30 cellular contexts compared by ENCODE assay signal in genomic region chr15:60767134-60767824, GRCh38.
"Had no signal": no experiment of that assay in that cellular context is flagged by ENCODE, and none has a peak within 500 bp of the region (broad histone marks: within the 10 kb centered on the region; RNA-seq: fewer than 3 reads in every experiment).

No MANE protein-coding gene starts in this region.

- FAIRE-seq: endometrium had no signal

- H3K4me1 ChIP-seq: ascending aorta, breast epithelium, colonic mucosa had no signal

- H3K36me3 ChIP-seq: ascending aorta, breast epithelium, cardiac muscle cell, colonic mucosa, esophagus squamous epithelium, gastroesophageal sphincter, heart right ventricle had no signal

- H3K27me3 ChIP-seq: ascending aorta, breast epithelium, colonic mucosa, esophagus squamous epithelium, gastroesophageal sphincter, heart right ventricle had no signal

- H3K4me3 ChIP-seq: ascending aorta, breast epithelium, cardiac muscle cell, colonic mucosa, esophagus squamous epithelium, gastroesophageal sphincter, heart right ventricle had no signal

- H3K9me3 ChIP-seq: ascending aorta, breast epithelium, colonic mucosa, esophagus squamous epithelium had no signal

- H3K4me1 Mint-ChIP-seq: activated CD8-positive, alpha-beta memory T cell treated with anti-CD3 and anti-CD28 coated beads, Interleukin-2, amount 10 ng/mL, durations not matched to agents 7 days and 5 days; activated naive CD4-positive, alpha-beta T cell treated with anti-CD3 and anti-CD28 coated beads, Interleukin-2, amount 10 ng/mL, durations not matched to agents 7 days and 5 days had no signal

- H3K4me3 Mint-ChIP-seq: activated CD4-positive, alpha-beta memory T cell treated with anti-CD3 and anti-CD28 coated beads for 36 hours; activated CD4-positive, alpha-beta T cell treated with anti-CD3 and anti-CD28 coated beads for 36 hours; activated CD4-positive, alpha-beta T cell treated with anti-CD3 and anti-CD28 coated beads, Interleukin-2, amount 10 ng/mL, durations not matched to agents 24 days and 14 days; activated CD8-positive, alpha-beta memory T cell treated with anti-CD3 and anti-CD28 coated beads, Interleukin-2, amount 10 ng/mL, durations not matched to agents 7 days and 5 days; activated CD8-positive, alpha-beta T cell treated with anti-CD3 and anti-CD28 coated beads, Interleukin-2, amount 10 ng/mL, durations not matched to agents 7 days and 5 days; activated naive CD4-positive, alpha-beta T cell treated with anti-CD3 and anti-CD28 coated beads, Interleukin-2, amount 10 ng/mL, durations not matched to agents 7 days and 5 days; activated naive CD8-positive, alpha-beta T cell treated with anti-CD3 and anti-CD28 coated beads, Interleukin-2, amount 10 ng/mL, durations not matched to agents 7 days and 5 days; activated T-helper 1 cell treated with anti-CD3 and anti-CD28 coated beads, Interleukin-12 subunit alpha, Interleukin-12 subunit beta, Interleukin-2, Interleukin-4 antibody, amounts not matched to agents 30 ng/mL and 10 ng/mL and 1 ng/mL, durations not matched to agents 14 hours and 24 hours and 36 hours; brain had no signal

- H3K36me3 Mint-ChIP-seq: brain had no signal

- H3K27ac ChIP-seq: ascending aorta, breast epithelium, cardiac muscle cell, colonic mucosa, epithelial cell of prostate, esophagus squamous epithelium, gastroesophageal sphincter, heart right ventricle had no signal

- DNase-seq: activated CD4-positive, alpha-beta memory T cell treated with anti-CD3 and anti-CD28 coated beads for 36 hours; activated CD4-positive, alpha-beta T cell treated with anti-CD3 and anti-CD28 coated beads for 36 hours; activated CD4-positive, alpha-beta T cell treated with anti-CD3 and anti-CD28 coated beads, Interleukin-2, amount 10 ng/mL, durations not matched to agents 24 days and 14 days; activated CD4-positive, CD25-positive, alpha-beta regulatory T cell; activated CD4-positive, CD25-positive, alpha-beta regulatory T cell treated with anti-CD3 and anti-CD28 coated beads, Interleukin-2, amount 50 U/mL, for 72 hours; activated CD8-positive, alpha-beta memory T cell treated with anti-CD3 and anti-CD28 coated beads, Interleukin-2, amount 10 ng/mL, durations not matched to agents 7 days and 5 days; activated CD8-positive, alpha-beta memory T cell treated with anti-CD3 and anti-CD28 coated beads, Interleukin-2, amount 50 U/mL, for 4 hours; activated CD8-positive, alpha-beta T cell treated with anti-CD3 and anti-CD28 coated beads, Interleukin-2, amount 10 ng/mL, durations not matched to agents 7 days and 5 days; activated gamma-delta T cell; activated naive CD4-positive, alpha-beta T cell; activated naive CD4-positive, alpha-beta T cell treated with anti-CD3 and anti-CD28 coated beads, Interleukin-2, amount 10 ng/mL, durations not matched to agents 7 days and 5 days; activated naive CD8-positive, alpha-beta T cell treated with anti-CD3 and anti-CD28 coated beads, Interleukin-2, amount 10 ng/mL, durations not matched to agents 7 days and 5 days; activated T-cell treated with anti-CD3 and anti-CD28 coated beads, Interleukin-2, amount 50 U/mL, for 1 hour; activated T-cell treated with anti-CD3 and anti-CD28 coated beads, Interleukin-2, amount 50 U/mL, for 48 hours; central memory CD4-positive, alpha-beta T cell; cerebellar nuclear complex; colonic mucosa; effector CD8-positive, alpha-beta T cell; esophagus squamous epithelium; foreskin melanocyte; heart right ventricle had no signal

- ATAC-seq: activated CD8-positive, alpha-beta memory T cell treated with anti-CD3 and anti-CD28 coated beads, Interleukin-2, amount 10 ng/mL, durations not matched to agents 7 days and 5 days; activated CD8-positive, alpha-beta T cell treated with anti-CD3 and anti-CD28 coated beads, Interleukin-2, amount 10 ng/mL, durations not matched to agents 7 days and 5 days; gastroesophageal sphincter; heart right ventricle had no signal

- H3K27ac Mint-ChIP-seq: activated CD4-positive, alpha-beta memory T cell treated with anti-CD3 and anti-CD28 coated beads for 36 hours; activated CD4-positive, alpha-beta T cell treated with anti-CD3 and anti-CD28 coated beads for 36 hours; activated CD4-positive, alpha-beta T cell treated with anti-CD3 and anti-CD28 coated beads, Interleukin-2, amount 10 ng/mL, durations not matched to agents 24 days and 14 days; activated CD8-positive, alpha-beta memory T cell treated with anti-CD3 and anti-CD28 coated beads, Interleukin-2, amount 10 ng/mL, durations not matched to agents 7 days and 5 days; activated CD8-positive, alpha-beta T cell treated with anti-CD3 and anti-CD28 coated beads, Interleukin-2, amount 10 ng/mL, durations not matched to agents 7 days and 5 days; activated naive CD4-positive, alpha-beta T cell treated with anti-CD3 and anti-CD28 coated beads, Interleukin-2, amount 10 ng/mL, durations not matched to agents 7 days and 5 days; activated naive CD4-positive, alpha-beta T cell treated with anti-CD3 and anti-CD28 coated beads, Interleukin-2, amount 50 U/mL, for 72 hours; activated naive CD8-positive, alpha-beta T cell treated with anti-CD3 and anti-CD28 coated beads, Interleukin-2, amount 10 ng/mL, durations not matched to agents 7 days and 5 days; activated T-helper 1 cell treated with anti-CD3 and anti-CD28 coated beads, Interleukin-12 subunit alpha, Interleukin-12 subunit beta, Interleukin-2, Interleukin-4 antibody, amounts not matched to agents 30 ng/mL and 10 ng/mL and 1 ng/mL, durations not matched to agents 14 hours and 24 hours and 36 hours; brain had no signal

- H3K27me3 Mint-ChIP-seq: activated CD4-positive, alpha-beta memory T cell treated with anti-CD3 and anti-CD28 coated beads for 36 hours; activated CD4-positive, alpha-beta T cell treated with anti-CD3 and anti-CD28 coated beads for 36 hours; activated CD4-positive, alpha-beta T cell treated with anti-CD3 and anti-CD28 coated beads, Interleukin-2, amount 10 ng/mL, durations not matched to agents 24 days and 14 days; activated naive CD4-positive, alpha-beta T cell treated with anti-CD3 and anti-CD28 coated beads, Interleukin-2, amount 10 ng/mL, durations not matched to agents 7 days and 5 days had no signal
